In genomic region chr12:2813214-2813554, GRCh38 we compare ENCODE assay signal across 1 cellular context.
TF ChIP-seq lines count a peak whose summit lies in the region.

No MANE protein-coding gene starts in this region.

TF ChIP-seq in HCT116, 20 proteins besides CTCF, POLR2A, EP300 and RAD21 (continued from another document):
- TF ChIP-seq SP1 (IDR thresholded peaks at IDR 0.05; ENCODE audit: low read depth) (no peak), SIN3A (IDR thresholded peaks at IDR 0.05; ENCODE audit: low read depth) (no peak; the same call in 1 of the 2 replicates), JUND (IDR thresholded peaks at IDR 0.05) (no peak), TCF7L2 (IDR thresholded peaks at IDR 0.05; ENCODE audit: borderline replicate concordance, extremely low read depth, insufficient read depth, insufficient read length) (no peak), CEBPB (IDR thresholded peaks at IDR 0.05; ENCODE audit: low read depth) (no peak), YY1 (IDR thresholded peaks at IDR 0.05; ENCODE audit: extremely low read depth, insufficient replicate concordance, low read depth, low read length) (no peak), EZH2phosphoT487 (IDR thresholded peaks at IDR 0.05; ENCODE audit: borderline replicate concordance) (no peak), FOSL1 (IDR thresholded peaks at IDR 0.05; ENCODE audit: low read depth) (no peak), CBX3 (IDR thresholded peaks at IDR 0.05; ENCODE audit: low read depth) (no peak)
- TF ChIP-seq, protein P1, sequence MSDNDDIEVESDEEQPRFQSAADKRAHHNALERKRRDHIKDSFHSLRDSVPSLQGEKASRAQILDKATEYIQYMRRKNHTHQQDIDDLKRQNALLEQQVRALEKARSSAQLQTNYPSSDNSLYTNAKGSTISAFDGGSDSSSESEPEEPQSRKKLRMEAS (IDR thresholded peaks at IDR 0.05) = no peak
- TF ChIP-seq, protein P2, sequence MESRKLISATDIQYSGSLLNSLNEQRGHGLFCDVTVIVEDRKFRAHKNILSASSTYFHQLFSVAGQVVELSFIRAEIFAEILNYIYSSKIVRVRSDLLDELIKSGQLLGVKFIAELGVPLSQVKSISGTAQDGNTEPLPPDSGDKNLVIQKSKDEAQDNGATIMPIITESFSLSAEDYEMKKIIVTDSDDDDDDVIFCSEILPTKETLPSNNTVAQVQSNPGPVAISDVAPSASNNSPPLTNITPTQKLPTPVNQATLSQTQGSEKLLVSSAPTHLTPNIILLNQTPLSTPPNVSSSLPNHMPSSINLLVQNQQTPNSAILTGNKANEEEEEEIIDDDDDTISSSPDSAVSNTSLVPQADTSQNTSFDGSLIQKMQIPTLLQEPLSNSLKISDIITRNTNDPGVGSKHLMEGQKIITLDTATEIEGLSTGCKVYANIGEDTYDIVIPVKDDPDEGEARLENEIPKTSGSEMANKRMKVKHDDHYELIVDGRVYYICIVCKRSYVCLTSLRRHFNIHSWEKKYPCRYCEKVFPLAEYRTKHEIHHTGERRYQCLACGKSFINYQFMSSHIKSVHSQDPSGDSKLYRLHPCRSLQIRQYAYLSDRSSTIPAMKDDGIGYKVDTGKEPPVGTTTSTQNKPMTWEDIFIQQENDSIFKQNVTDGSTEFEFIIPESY (IDR thresholded peaks at IDR 0.05; ENCODE audit: extremely low read depth, insufficient replicate concordance, low read length) = no peak
